ENCODE assay signal across 1 cellular context in genomic region chr1:55848906-55849305, GRCh38.
TF ChIP-seq lines count a peak whose summit lies in the region.

No MANE protein-coding gene starts in this region.

TF ChIP-seq in WTC11, 78 proteins besides CTCF, POLR2A, EP300 and RAD21 (continued from another document):
- no peak for TF ChIP-seq ATF6 (CRISPR knock-in tag; IDR thresholded peaks at IDR 0.05)
